ENCODE assay signal across 28 cellular contexts in the genomic region with DNA sequence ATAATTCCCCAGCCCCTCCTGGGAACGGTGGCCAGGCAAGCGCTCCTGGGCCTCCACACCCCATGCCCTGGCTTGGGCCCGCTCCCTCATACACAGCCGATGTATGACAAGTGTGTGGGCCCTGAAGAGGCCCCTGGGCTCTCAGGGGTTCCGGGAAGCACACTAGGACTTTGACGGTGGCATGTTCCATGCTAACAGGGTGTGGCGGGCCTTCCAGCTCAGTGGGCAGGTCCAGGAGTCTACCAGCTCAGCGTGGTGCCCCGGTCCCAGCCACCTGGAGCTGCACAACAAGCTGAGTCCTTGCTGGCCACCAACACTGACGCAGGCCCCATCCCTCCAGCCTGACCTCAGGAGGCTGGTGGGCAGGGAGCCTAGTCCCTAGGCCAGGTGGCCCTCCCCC. TPM values are rescaled to one million over a fixed set of nuclear protein-coding genes. Genes with fewer than 3 reads are reported as not detected.
"Had no signal": no experiment of that assay in that cellular context is flagged by ENCODE, and none has a peak within 500 bp of the region (broad histone marks: within the 10 kb centered on the region; RNA-seq: fewer than 3 reads in every experiment).

No MANE protein-coding gene starts in this region.

- H3K4me1 ChIP-seq: testis, thyroid gland, transverse colon, upper lobe of right lung had no signal

- H3K9me3 ChIP-seq: testis, thyroid gland, uterus had no signal

- H3K27me3 ChIP-seq: testis had no signal

- H3K36me3 ChIP-seq: stomach, suprapubic skin, thoracic aorta, thyroid gland, tibial artery, tibial nerve, transverse colon, upper lobe of left lung, upper lobe of right lung, uterus, vagina had no signal

- H3K27ac ChIP-seq: stomach, suprapubic skin, testis, thoracic aorta, thyroid gland, tibial artery, tibial nerve, transverse colon, upper lobe of left lung, upper lobe of right lung, uterus, vagina had no signal

- H3K4me3 ChIP-seq: stomach, suprapubic skin, testis, thoracic aorta, thyroid gland, tibial artery, tibial nerve, transverse colon, upper lobe of left lung, upper lobe of right lung, uterus, vagina had no signal

- ATAC-seq: stimulated activated effector memory CD8-positive, alpha-beta T cell treated with anti-CD3 and anti-CD28 coated beads, Interleukin-12 subunit alpha, Interleukin-12 subunit beta, amount 100 ng/mL, for 72 hours; stimulated activated memory B cell treated with anti-CD40 and anti-IgM and Interleukin-4, amounts not matched to agents 10 μg/mL and 1 μg/mL and 100 μg/mL, for 72 hours; stimulated activated naive B cell treated with anti-CD40 and anti-IgM and Interleukin-4, amounts not matched to agents 10 μg/mL and 1 μg/mL and 100 μg/mL, for 72 hours; stimulated activated naive CD8-positive, alpha-beta T cell treated with anti-CD3 and anti-CD28 coated beads, Interleukin-15, Interleukin-2, amounts not matched to agents 100 U/mL and 50 U/mL, for 24 hours; upper lobe of right lung had no signal

- DNase-seq: stimulated activated CD4-positive, alpha-beta T cell treated with anti-CD3 and anti-CD28 coated beads, Interleukin-2, amount 100 ng/mL, for 48 hours; stimulated activated CD4-positive, alpha-beta T cell treated with anti-CD3 and anti-CD28 coated beads, Interleukin-4, amount 100 ng/mL, for 1 hour; stimulated activated CD4-positive, alpha-beta T cell treated with anti-CD3 and anti-CD28 coated beads, Interleukin-4, amount 100 ng/mL, for 24 hours; stimulated activated CD4-positive, alpha-beta T cell treated with anti-CD3 and anti-CD28 coated beads, Interleukin-4, amount 100 ng/mL, for 4 hours; stimulated activated CD8-positive, alpha-beta memory T cell treated with anti-CD3 and anti-CD28 coated beads, Interleukin-4, amount 100 ng/mL, for 48 hours; stimulated activated naive B cell treated with anti-CD40 and anti-IgM and Interleukin-4, amounts not matched to agents 10 μg/mL and 1 μg/mL and 100 μg/mL, for 72 hours; stimulated activated naive CD4-positive, alpha-beta T cell; stimulated activated naive CD4-positive, alpha-beta T cell treated with Interleukin-2 at 50 U/mL for 16 hours; stimulated activated naive CD8-positive, alpha-beta T cell treated with anti-CD3 and anti-CD28 coated beads, Interleukin-15, amount 100 ng/mL, for 72 hours; stimulated activated naive CD8-positive, alpha-beta T cell treated with anti-CD3 and anti-CD28 coated beads, Interleukin-15, Interleukin-2, amounts not matched to agents 100 U/mL and 50 U/mL, for 24 hours; stomach; substantia nigra; testis; thyroid gland; tibial artery; transverse colon; upper lobe of left lung; upper lobe of right lung; uterus had no signal

RNA-seq across cellular contexts. Expression of a gene that starts 24.4 kb away (rescaled TPM):
- total RNA-seq: subcutaneous adipose tissue, suprapubic skin, transverse colon, upper lobe of left lung, upper lobe of right lung, ureter, vagina had no signal
- polyA plus RNA-seq: stomach, urinary bladder had no signal
